20 cellular contexts compared by ENCODE assay signal in genomic region chr1:205073511-205073910, GRCh38. TPM values are rescaled to one million over a fixed set of nuclear protein-coding genes. Genes with fewer than 3 reads are reported as not detected.
DNase-seq lines count a peak whose midpoint lies in the region; ATAC-seq, FAIRE-seq and TF ChIP-seq lines count a peak whose summit lies in the region.
"Had no signal": no experiment of that assay in that cellular context is flagged by ENCODE, and none has a peak within 500 bp of the region (broad histone marks: within the 10 kb centered on the region; RNA-seq: fewer than 3 reads in every experiment).

No MANE protein-coding gene starts in this region.

- no peaks in the 10 kb centered on the region for H3K36me3 ChIP-seq in keratinocyte (ENCODE audit: control insufficient read depth in 2 of 2, extremely low read depth in 1 of 2, insufficient read depth in 2 of 2, low read length in 2 of 2)
- H3K36me3 ChIP-seq in ascending aorta = no peaks in the 10 kb centered on the region

- H3K9me3 ChIP-seq in keratinocyte (ENCODE audit: control insufficient read depth, low read depth, low read length) (no peaks in the 10 kb centered on the region), ascending aorta (no peaks in the 10 kb centered on the region)
- H3K9me3 ChIP-seq: A549 had no signal

- TF ChIP-seq CTCF in epithelial cell of esophagus (IDR thresholded peaks at IDR 0.05; ENCODE audit: insufficient read depth, low read depth, low read length, missing control alignments) (no peak), keratinocyte (optimal IDR thresholded peaks at IDR 0.05 in 1 of 3, IDR thresholded peaks at IDR 0.05 in 1 of 3, conservative IDR thresholded peaks at IDR 0.05 in 1 of 3; ENCODE audit: extremely low read depth in 1 of 3, insufficient read depth in 2 of 3, low read length in 3 of 3) (no peak), ascending aorta (IDR thresholded peaks at IDR 0.05) (no peak)

- H2AFZ ChIP-seq in keratinocyte (ENCODE audit: control insufficient read depth, low read length) = peak overlapping the region; percentile 62

- FAIRE-seq in keratinocyte (lab: Jason Lieb, UNC) = no peak
- FAIRE-seq: A549, GM12892 had no signal

- H3K79me2 ChIP-seq in keratinocyte (ENCODE audit: control insufficient read depth, insufficient read depth, low read length) = no peaks in the 10 kb centered on the region

- H3K4me3 ChIP-seq in epithelial cell of esophagus (ENCODE audit: low read length) (no peak overlapping the region), keratinocyte (ENCODE audit: control insufficient read depth in 2 of 3, extremely low read depth in 1 of 3, insufficient read depth in 2 of 3, low read depth in 1 of 3, low read length in 3 of 3) (peak overlapping the region in 1 of 3 experiments; percentile 26), ascending aorta (no peak overlapping the region)
- H3K4me3 ChIP-seq: A549 had no signal

- intact Hi-C loops in ascending aorta (cut with DNase I) = no loop called here

- H3K27ac ChIP-seq in keratinocyte (ENCODE audit: control insufficient read depth, insufficient read depth, low read length) (peak overlapping the region; percentile 70), ascending aorta (no peak overlapping the region)
- H3K27ac ChIP-seq: A549 had no signal

- dilution Hi-C loops in keratinocyte (cut with MboI; ENCODE audit: extremely low pct_ligation_motif_present, low sequenced_read_pairs) = no loop called here

- H3K9ac ChIP-seq in keratinocyte (ENCODE audit: control insufficient read depth, extremely low read depth, insufficient read depth, low read length) = peak overlapping the region; percentile 51

- H3K4me1 ChIP-seq in keratinocyte (ENCODE audit: control insufficient read depth, extremely low read depth, insufficient read depth, low read length) = peaks cover 20% of the 10 kb centered on the region
- no peaks in the 10 kb centered on the region for H3K4me1 ChIP-seq in ascending aorta
- H3K4me1 ChIP-seq: A549 had no signal

- H3K27me3 ChIP-seq in keratinocyte (ENCODE audit: control insufficient read depth, extremely low read depth, insufficient read depth, low read length) = no peaks in the 10 kb centered on the region
- no peaks in the 10 kb centered on the region for H3K27me3 ChIP-seq in ascending aorta

- H4K20me1 ChIP-seq in keratinocyte (ENCODE audit: control insufficient read depth, extremely low read depth, insufficient read depth, low read length) = no peaks in the 10 kb centered on the region

- H3K9me1 ChIP-seq in keratinocyte (ENCODE audit: control insufficient read depth, extremely low read depth, insufficient read depth, low read length) = no peaks in the 10 kb centered on the region

- DNase-seq in A172 (ENCODE audit: low spot score) (peak; percentile 66), M059J (ENCODE audit: low read depth) (peak; percentile 14), epithelial cell of esophagus (ENCODE audit: low read depth) (peak; percentile 77), keratinocyte (ENCODE audit: low read depth, low spot score) (peak; percentile 68), NCI-H2029 (lab: John Stamatoyannopoulos, UW) (no peak), ascending aorta (ENCODE audit: low spot score in 2 of 2) (no peak)
- DNase-seq in activated naive CD4-positive, alpha-beta T cell treated with anti-CD3 and anti-CD28 coated beads, Interleukin-2, amount 50 U/mL, for 16 hours = no peak
- DNase-seq: Calu3; CD4-positive, CD25-positive, alpha-beta regulatory T cell; DND-41; GDM1; HCEC 1CT; NCI-H146; NCI-H446 treated with DMSO at 0.1 percent for 48 hours; NCI-H774 had no signal

- ATAC-seq in HG03378 (IDR thresholded peaks at IDR 0.05; ENCODE audit: unreplicated experiment) = no peak
- ATAC-seq: A549 had no signal

- H3K4me2 ChIP-seq in keratinocyte (ENCODE audit: control insufficient read depth, extremely low read depth, insufficient read depth, low read depth, low read length) = peak overlapping the region; percentile 62
- H3K4me2 ChIP-seq: A549 had no signal

RNA-seq across cellular contexts. Expression of gene TMEM81, which starts 10.7 kb away (rescaled TPM):
- total RNA-seq in A172 (2014; rRNA removed; shearing (Covaris generic)) = 1.3 and 3.1 TPM in 2 replicates
- total RNA-seq in M059J (2014; rRNA removed; shearing (Covaris generic)) = 0.22 TPM in 2 replicates
- 1.4 to 1.7 TPM (median 1.6 TPM) in 3 replicates for polyA plus RNA-seq in keratinocyte
- 0.86 TPM for polyA plus RNA-seq in keratinocyte (2011; ENCODE audit: low read depth)
- polyA plus RNA-seq in keratinocyte (2011; cell fraction: cytosol; rRNA removed) = 0.99 and 1.3 TPM in 2 replicates
- 3.7 and 3.9 TPM in 2 replicates for polyA plus RNA-seq in keratinocyte (2011; cell fraction: nucleus; rRNA removed)
- 1.5 and 3.6 TPM in 2 replicates for polyA plus RNA-seq in keratinocyte (2012; ENCODE audit: low replicate concordance)
- polyA minus RNA-seq in keratinocyte = 0.23 to 4.6 TPM (median 2.4 TPM) in 3 replicates
- not detected for polyA minus RNA-seq in keratinocyte (2011; cell fraction: cytosol; rRNA and poly(A)+ RNA removed)
- 1.5 and 2.4 TPM in 2 replicates for polyA minus RNA-seq in keratinocyte (2011; cell fraction: nucleus; rRNA and poly(A)+ RNA removed)
- not detected for total RNA-seq in ascending aorta

RNA-seq across cellular contexts. Expression of gene CNTN2, which starts 30.5 kb away (rescaled TPM):
- 1.8 TPM in 1 of 2 replicates, not detected in the other for total RNA-seq in A172 (2014; rRNA removed; shearing (Covaris generic))
- not detected in 2 replicates for total RNA-seq in M059J (2014; rRNA removed; shearing (Covaris generic))
- polyA plus RNA-seq in keratinocyte = not detected in 3 replicates
- not detected for polyA plus RNA-seq in keratinocyte (2011; ENCODE audit: low read depth)
- polyA plus RNA-seq in keratinocyte (2011; cell fraction: cytosol; rRNA removed) = not detected in 2 replicates
- 0.05 TPM in 1 of 2 replicates, not detected in the other for polyA plus RNA-seq in keratinocyte (2011; cell fraction: nucleus; rRNA removed)
- polyA plus RNA-seq in keratinocyte (2012; ENCODE audit: low replicate concordance) = 0.34 TPM in 1 of 2 replicates, not detected in the other
- polyA minus RNA-seq in keratinocyte = not detected in 3 replicates
- not detected for polyA minus RNA-seq in keratinocyte (2011; cell fraction: cytosol; rRNA and poly(A)+ RNA removed)
- 0.11 and 0.23 TPM in 2 replicates for polyA minus RNA-seq in keratinocyte (2011; cell fraction: nucleus; rRNA and poly(A)+ RNA removed)
- total RNA-seq in ascending aorta = 0.32 TPM
- total RNA-seq: Calu3; CD4-positive, CD25-positive, alpha-beta regulatory T cell; LHCN-M2; SK-MEL-5 had no signal
- polyA plus RNA-seq: A549; CD4-positive, CD25-positive, alpha-beta regulatory T cell had no signal

RNA-seq across cellular contexts. Expression of gene RBBP5, which starts 48.3 kb away (rescaled TPM):
- total RNA-seq in A172 (2014; rRNA removed; shearing (Covaris generic)) = 30.7 and 37.9 TPM in 2 replicates
- total RNA-seq in M059J (2014; rRNA removed; shearing (Covaris generic)) = 25.5 and 27.6 TPM in 2 replicates
- polyA plus RNA-seq in keratinocyte = 8.8 to 12.3 TPM (median 11.1 TPM) in 3 replicates
- polyA plus RNA-seq in keratinocyte (2011; ENCODE audit: low read depth) = 8.8 TPM
- 6.0 and 10.0 TPM in 2 replicates for polyA plus RNA-seq in keratinocyte (2011; cell fraction: cytosol; rRNA removed)
- polyA plus RNA-seq in keratinocyte (2011; cell fraction: nucleus; rRNA removed) = 8.2 and 11.1 TPM in 2 replicates
- polyA plus RNA-seq in keratinocyte (2012; ENCODE audit: low replicate concordance) = 8.3 TPM in 2 replicates
- polyA minus RNA-seq in keratinocyte = 4.3 to 35.3 TPM (median 14.1 TPM) in 3 replicates
- polyA minus RNA-seq in keratinocyte (2011; cell fraction: cytosol; rRNA and poly(A)+ RNA removed) = 13.8 TPM
- polyA minus RNA-seq in keratinocyte (2011; cell fraction: nucleus; rRNA and poly(A)+ RNA removed) = 10.4 and 16.1 TPM in 2 replicates
- total RNA-seq in ascending aorta = 7.2 TPM

Comparison
In these comparisons a context has a peak if more than half of its experiments do, and no peak if none do; other contexts are left out.
1. DNase-seq: peak in A172 (single experiment), M059J (single experiment), epithelial cell of esophagus (single experiment) and keratinocyte (single experiment); none in activated naive CD4-positive, alpha-beta T cell treated with anti-CD3 and anti-CD28 coated beads, Interleukin-2, amount 50 U/mL, for 16 hours (single experiment), NCI-H2029 (single experiment) and ascending aorta (0 of 2).